Comparison of ENCODE assay signal across 9 cellular contexts in the genomic region with DNA sequence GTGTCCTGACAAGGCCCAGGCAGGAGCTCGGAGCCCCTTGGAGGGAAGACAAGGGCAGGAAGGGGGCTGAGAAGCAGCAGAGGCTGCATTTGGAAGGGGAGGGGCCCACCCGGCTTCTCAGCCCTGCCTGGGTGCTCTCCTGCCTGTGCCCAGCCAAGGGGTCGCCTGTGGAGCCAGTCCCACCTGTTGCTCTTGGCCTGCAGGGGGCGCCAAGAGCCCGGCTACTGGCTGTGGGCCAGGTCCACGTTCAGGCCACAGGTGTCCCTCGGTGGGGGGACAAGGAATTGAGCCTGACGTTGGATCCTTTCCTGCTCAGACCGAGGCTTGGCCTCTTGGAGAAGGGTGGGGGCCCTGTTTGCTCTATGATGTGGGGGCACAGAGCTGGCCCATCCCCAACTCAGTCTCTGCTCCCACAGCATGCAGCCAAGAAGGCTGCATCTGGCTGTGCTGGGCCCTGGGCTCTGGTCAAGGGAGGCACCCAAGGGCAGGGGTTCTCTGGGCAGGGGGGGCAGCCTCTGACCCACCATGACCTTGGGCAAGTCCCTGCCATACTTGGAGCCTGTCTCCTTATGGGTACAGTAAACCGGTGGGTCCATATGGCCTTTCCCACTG. TPM values are rescaled to one million over a fixed set of nuclear protein-coding genes. Genes with fewer than 3 reads are reported as not detected.
DNase-seq lines count a peak whose midpoint lies in the region; TF ChIP-seq lines count a peak whose summit lies in the region.
"Had no signal": no experiment of that assay in that cellular context is flagged by ENCODE, and none has a peak within 500 bp of the region (broad histone marks: within the 10 kb centered on the region; RNA-seq: fewer than 3 reads in every experiment).

No MANE protein-coding gene starts in this region.

- H3K36me3 ChIP-seq in transverse colon: no peaks in the 10 kb centered on the region

- H3K9me3 ChIP-seq in transverse colon: no peaks in the 10 kb centered on the region

- no peak overlapping the region for H3K27ac Mint-ChIP-seq in neural crest cell (ENCODE audit: unreplicated experiment)

- H3K9me3 Mint-ChIP-seq in neural crest cell: no peaks in the 10 kb centered on the region

- H3K4me3 ChIP-seq in transverse colon: no peak overlapping the region

- intact Hi-C loops in transverse colon (cut with DNase I; ENCODE audit: low total_unique reads): no loop called here

- H3K27me3 ChIP-seq in transverse colon: no peaks in the 10 kb centered on the region

- peak; percentile 5 for DNase-seq in GDM1 (lab: John Stamatoyannopoulos, UW)
- peak; percentile 38 for DNase-seq in NCI-H1105 (lab: John Stamatoyannopoulos, UW)
- DNase-seq in activated CD4-positive, alpha-beta T cell treated with anti-CD3 and anti-CD28 coated beads for 48 hours: peak; percentile 70
- DNase-seq in ecto neural progenitor cell (ENCODE audit: low spot score): peak; percentile 81
- DNase-seq in neural crest cell (ENCODE audit: low read depth, low spot score): peak; percentile 68
- DNase-seq in transverse colon: peak; percentile 59
- DNase-seq in NCI-H1694 (lab: John Stamatoyannopoulos, UW): no peak
- no peak for DNase-seq in NCI-H2029 (lab: John Stamatoyannopoulos, UW)

- H3K36me3 Mint-ChIP-seq in neural crest cell (ENCODE audit: low read depth): no peaks in the 10 kb centered on the region

- H3K27ac ChIP-seq in transverse colon: no peak overlapping the region

- TF ChIP-seq POLR2A in transverse colon (IDR thresholded peaks at IDR 0.05): no peak

- TF ChIP-seq EP300 in transverse colon (IDR thresholded peaks at IDR 0.05; ENCODE audit: low read depth): no peak

- H3K4me1 ChIP-seq in transverse colon: peaks cover 0 to 6% (median 2%) of the 10 kb centered on the region in 4 donors

- H3K27me3 Mint-ChIP-seq in neural crest cell (ENCODE audit: low read depth): peaks cover 13% of the 10 kb centered on the region

- in situ Hi-C loops in transverse colon (cut with MboI; ENCODE audit: low pct_ligation_motif_present in 1 of 4, low pct_unique_long_range_greater_than_20kb in 1 of 4, low sequenced_read_pairs in 3 of 4): loop anchor here in 3 of 4 donors (10.0 to 25.0 kb wide), 4 partner anchors 153 to 505 kb away; a partner anchor contains a TSS

- no peak overlapping the region for H3K4me3 Mint-ChIP-seq in neural crest cell

- 17% methylated on average over 9 of the region's 10 CpGs; no CpG with 5 or more reads in 1 of the 2 donors for WGBS in transverse colon (ENCODE audit: low coverage in 1 of 2), 2 donors

- H3K4me1 Mint-ChIP-seq in neural crest cell: no peaks in the 10 kb centered on the region

- TF ChIP-seq CTCF in neural crest cell (conservative IDR thresholded peaks at IDR 0.05) (peak; percentile 98), transverse colon (IDR thresholded peaks at IDR 0.05) (peak; percentile 77 to 89 (median 79))

RNA-seq across cellular contexts. Expression of a gene that starts 10.9 kb away (rescaled TPM):
- 0.16 and 0.23 TPM in 2 replicates for total RNA-seq in neural crest cell
- total RNA-seq in transverse colon: 1 to 10 TPM in 2 of 4 donors, under 1 TPM in 1, not detected in 1; 0.82 to 3.0 (median 2.1) TPM
- total RNA-seq: RPMI7951 had no signal

Comparison
In these comparisons a context has a peak if more than half of its experiments do, and no peak if none do; other contexts are left out.
1. DNase-seq: peak in GDM1 (single experiment), NCI-H1105 (single experiment), activated CD4-positive, alpha-beta T cell treated with anti-CD3 and anti-CD28 coated beads for 48 hours (single experiment), ecto neural progenitor cell (single experiment), neural crest cell (single experiment) and transverse colon (single experiment); none in NCI-H1694 (single experiment) and NCI-H2029 (single experiment).